15 cellular contexts compared by ENCODE assay signal in the genomic region with DNA sequence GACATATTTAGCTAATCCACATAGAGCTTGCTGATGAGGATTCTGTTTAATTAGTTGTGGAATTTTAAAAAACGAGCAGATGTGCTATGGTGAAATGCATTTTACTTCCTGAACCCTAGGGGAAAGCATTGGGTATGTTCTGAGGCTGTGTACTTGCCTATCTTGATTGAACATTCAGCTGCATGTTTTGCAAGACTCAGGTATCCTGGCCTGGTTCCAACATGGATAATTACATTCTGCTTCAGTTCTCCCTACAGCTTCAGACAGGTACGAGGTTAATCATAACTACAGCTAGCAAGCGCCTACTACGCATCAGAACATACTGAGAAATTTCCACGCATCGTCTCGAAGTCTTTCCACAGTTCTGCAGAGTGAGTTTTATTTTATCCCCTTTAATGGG.
"Had no signal": no experiment of that assay in that cellular context is flagged by ENCODE, and none has a peak within 500 bp of the region (broad histone marks: within the 10 kb centered on the region; RNA-seq: fewer than 3 reads in every experiment).

No MANE protein-coding gene starts in this region.

- H3K36me3 ChIP-seq: ascending aorta, upper lobe of left lung had no signal

- H3K27me3 ChIP-seq: ascending aorta, testis, upper lobe of left lung had no signal

- H3K4me3 ChIP-seq: ascending aorta, dorsolateral prefrontal cortex, lung, testis, upper lobe of left lung had no signal

- DNase-seq: activated CD4-positive, alpha-beta memory T cell treated with anti-CD3 and anti-CD28 coated beads, Interleukin-2, amount 10 ng/mL, durations not matched to agents 7 days and 5 days; activated CD4-positive, alpha-beta T cell treated with anti-CD3 and anti-CD28 coated beads for 4 hours; activated naive CD4-positive, alpha-beta T cell treated with anti-CD3 and anti-CD28 coated beads, Interleukin-2, amount 10 ng/mL, durations not matched to agents 7 days and 5 days; activated T-cell treated with anti-CD3 and anti-CD28 coated beads, Interleukin-2, amount 50 U/mL, for 24 hours; dorsolateral prefrontal cortex; endodermal cell; left colon; naive B cell; stimulated activated CD4-positive, alpha-beta T cell treated with anti-CD3 and anti-CD28 coated beads, Interleukin-1b, Interleukin-23, amount 100 ng/mL, for 48 hours; stimulated activated naive CD8-positive, alpha-beta T cell treated with anti-CD3 and anti-CD28 coated beads, Interleukin-15, amount 100 ng/mL, for 72 hours; testis; upper lobe of left lung had no signal

- ATAC-seq: left colon; stimulated activated naive CD8-positive, alpha-beta T cell treated with anti-CD3 and anti-CD28 coated beads, Interleukin-15, amount 100 ng/mL, for 72 hours; WTC11 had no signal
